Comparison of ENCODE assay signal across 1 cellular context in the genomic region with DNA sequence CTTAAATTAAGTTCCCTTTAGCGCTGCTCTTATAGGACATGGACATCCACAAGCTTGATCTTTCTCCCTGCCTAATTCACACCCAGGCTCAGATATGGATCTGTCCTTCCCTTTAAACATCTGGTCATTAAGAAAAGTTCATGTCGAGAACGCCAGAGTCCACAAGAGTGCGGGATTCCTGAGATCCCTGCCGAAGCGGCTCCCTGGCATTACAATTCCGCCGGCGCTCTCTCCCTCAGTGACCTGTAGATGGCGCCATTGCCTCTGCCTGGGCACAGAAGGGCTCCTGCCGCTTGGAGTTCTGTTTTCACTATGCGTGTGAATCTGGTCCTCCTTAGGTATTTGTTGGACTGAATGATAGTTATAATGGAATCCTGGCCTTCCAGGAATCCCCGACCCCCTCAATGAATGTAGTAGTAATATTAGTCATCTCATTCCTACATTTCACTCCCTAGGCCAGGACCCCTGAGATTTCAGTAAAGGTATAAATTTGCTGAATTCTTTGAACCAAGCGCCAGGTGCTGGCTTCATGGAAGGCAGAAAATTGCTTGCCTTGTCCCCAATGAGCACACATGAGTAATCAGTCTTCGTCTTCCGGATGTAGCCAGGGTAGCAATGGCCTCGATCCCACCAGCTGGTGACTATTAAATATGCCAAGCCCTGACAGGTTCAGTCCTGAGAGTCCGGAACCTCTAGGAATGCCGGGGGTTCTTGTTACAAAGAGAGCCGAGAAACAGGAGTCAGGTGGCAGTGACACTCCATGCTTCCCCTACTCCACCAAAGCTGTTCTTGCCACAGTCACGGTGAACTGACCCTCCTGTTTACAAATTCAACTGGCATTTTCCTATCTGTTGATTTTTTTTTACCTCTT.
TF ChIP-seq lines count a peak whose summit lies in the region.

No MANE protein-coding gene starts in this region.

TF ChIP-seq in IMR-90, 13 proteins besides CTCF, POLR2A, EP300 and RAD21:
- TF ChIP-seq SMC3 (IDR thresholded peaks at IDR 0.05; ENCODE audit: low read depth, low read length): peak; percentile 56
- no peak for TF ChIP-seq RCOR1 (IDR thresholded peaks at IDR 0.05; ENCODE audit: insufficient replicate concordance, low read length)
